ENCODE assay signal across 8 cellular contexts in the genomic region with DNA sequence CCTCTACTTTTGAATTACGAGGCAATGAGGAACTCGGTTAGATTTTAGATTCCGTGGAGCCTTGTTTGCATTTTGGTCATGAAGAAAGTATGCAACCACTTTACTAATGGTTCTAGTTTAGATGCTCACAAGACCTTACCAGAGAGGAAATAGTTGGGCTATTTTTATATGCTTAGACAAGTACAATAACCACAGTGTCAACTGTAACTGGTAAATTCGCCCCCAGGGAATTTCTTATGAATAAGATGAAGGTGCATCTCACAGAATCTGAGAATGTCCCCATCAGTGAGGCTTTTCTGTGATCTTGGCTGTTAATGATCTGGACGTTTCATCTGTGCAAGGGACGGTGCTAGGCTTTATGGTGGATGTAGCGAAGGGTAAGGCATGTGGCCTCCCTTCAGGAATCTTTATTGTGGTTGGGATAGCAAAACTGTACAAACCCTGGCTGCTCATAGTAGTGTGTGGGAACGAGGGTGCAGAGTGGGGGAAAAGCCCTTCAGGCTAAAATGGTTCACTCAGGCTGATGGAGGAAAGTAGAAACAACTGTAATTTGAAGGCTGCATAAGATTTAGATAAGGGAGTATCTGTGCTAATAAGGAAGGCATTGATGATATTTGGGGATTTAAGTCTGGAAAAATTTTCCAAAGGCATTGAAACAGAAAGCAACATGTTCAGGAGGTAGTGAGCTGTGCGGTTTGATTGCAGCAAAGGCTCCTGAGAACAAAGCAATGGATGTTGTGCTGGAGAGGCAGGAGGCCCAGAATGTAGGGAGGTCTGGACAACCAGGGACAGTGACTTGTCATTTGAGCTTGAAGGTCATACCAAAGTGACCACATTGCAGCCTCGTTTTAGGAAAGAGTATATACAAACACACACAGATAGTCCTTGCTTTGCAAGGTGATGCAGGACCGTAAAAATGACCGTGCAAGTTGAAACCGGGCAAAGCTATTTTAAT. TPM values are rescaled to one million over a fixed set of nuclear protein-coding genes. Genes with fewer than 3 reads are reported as not detected.
A peak's percentile ranks its signal among the peaks of the same experiment; 100 is the strongest.
DNase-seq lines count a peak whose midpoint lies in the region; ATAC-seq and TF ChIP-seq lines count a peak whose summit lies in the region.

No MANE protein-coding gene starts in this region.

- H3K36me3 ChIP-seq in Peyer's patch, result no peaks in the 10 kb centered on the region
- no peaks in the 10 kb centered on the region for H3K36me3 ChIP-seq in thymus (ENCODE audit: control insufficient read depth, insufficient read depth)

- CTCF ChIA-PET in AG04450 (lab: Charles Lee), result interaction anchor here (1.1 kb wide), 1 partner anchor 37 kb away, joined by 3 read pairs; no protein-coding TSS in a partner anchor

- H3K27ac ChIP-seq in AG04450 (ENCODE audit: low read depth, low read length) (peak overlapping the region; percentile 73), Peyer's patch (peak overlapping the region in 3 of 4 donors; percentile 13 to 63 (median 48)), thymus (ENCODE audit: low read depth) (peak overlapping the region; percentile 66), substantia nigra (ENCODE audit: low read depth, low read length, poor library complexity, severe bottlenecking) (no peak overlapping the region)

- ATAC-seq in GM18868 (IDR thresholded peaks at IDR 0.05; ENCODE audit: unreplicated experiment) (peak; percentile 80), HG03039 (IDR thresholded peaks at IDR 0.05; ENCODE audit: unreplicated experiment) (peak; percentile 86)

- TF ChIP-seq POLR2A in Peyer's patch (IDR thresholded peaks at IDR 0.05), result no peak

- POLR2A ChIA-PET in AG04450 (lab: Yijun Ruan, JAX), result no interaction called here

- H3K4me1 ChIP-seq in Peyer's patch (peaks cover 0 to 26% (median 5%) of the 10 kb centered on the region in 4 donors), thymus (ENCODE audit: control insufficient read depth, insufficient read depth, low read length) (peaks cover 25% of the 10 kb centered on the region)

- H3K4me3 ChIP-seq in AG04450 (ENCODE audit: low read depth, low read length), result no peak overlapping the region
- H3K4me3 ChIP-seq in Peyer's patch, result no peak overlapping the region
- no peak overlapping the region for H3K4me3 ChIP-seq in fibroblast of pulmonary artery (replicated peaks; ENCODE audit: low read depth, low read length)
- no peak overlapping the region for H3K4me3 ChIP-seq in thymus (ENCODE audit: low read length)

- H3K27me3 ChIP-seq in AG04450 (ENCODE audit: control insufficient read depth, insufficient read depth, low read length) (no peaks in the 10 kb centered on the region), Peyer's patch (no peaks in the 10 kb centered on the region), thymus (ENCODE audit: control insufficient read depth, insufficient read depth) (no peaks in the 10 kb centered on the region)

- no peak for TF ChIP-seq CTCF in AG04450 (IDR thresholded peaks at IDR 0.05; ENCODE audit: low read depth, low read length)
- TF ChIP-seq CTCF in Peyer's patch (IDR thresholded peaks at IDR 0.05), result no peak
- TF ChIP-seq CTCF in fibroblast of pulmonary artery (IDR thresholded peaks at IDR 0.05; ENCODE audit: low read length, missing control alignments), result no peak

- 34% methylated on average over 13 of the region's 13 CpGs for WGBS in thymus

- H3K9me3 ChIP-seq in AG04450 (ENCODE audit: control insufficient read depth, insufficient read depth, low read length) (no peaks in the 10 kb centered on the region), Peyer's patch (no peaks in the 10 kb centered on the region), thymus (ENCODE audit: control insufficient read depth) (no peaks in the 10 kb centered on the region)

- DNase-seq in AG04450 (ENCODE audit: low read depth, low spot score), result peak; percentile 49
- DNase-seq in Peyer's patch, result no peak
- peak; percentile 31 for DNase-seq in fibroblast of pulmonary artery (ENCODE audit: low read depth)
- no peak for DNase-seq in substantia nigra (lab: John Stamatoyannopoulos, UW)
- DNase-seq in NCI-H345 (lab: John Stamatoyannopoulos, UW), result no peak

RNA-seq across cellular contexts. Expression of a gene that starts 28.4 kb away (rescaled TPM):
- polyA plus RNA-seq in AG04450 (2011; rRNA removed), result 57.9 and 71.4 TPM in 2 replicates
- polyA minus RNA-seq in AG04450 (2011; rRNA and poly(A)+ RNA removed), result 27.1 and 28.0 TPM in 2 replicates
- 10 to 100 TPM; 38.8 to 67.8 (median 63.4) TPM for total RNA-seq in Peyer's patch
- 69.1 TPM for polyA plus RNA-seq in thymus

RNA-seq across cellular contexts. Expression of a gene that starts 29.2 kb away (rescaled TPM):
- polyA plus RNA-seq in AG04450 (2011; rRNA removed) (not detected in 2 replicates), thymus (6.7 TPM)
- not detected in 2 replicates for polyA minus RNA-seq in AG04450 (2011; rRNA and poly(A)+ RNA removed)
- total RNA-seq in Peyer's patch, result 1 to 10 TPM in 1 of 4 donors, under 1 TPM in 1, not detected in 2; 0.53 to 4.1 TPM

Comparison
In these comparisons a context has a peak if more than half of its experiments do, and no peak if none do; other contexts are left out.
1. DNase-seq: peak in AG04450 (single experiment) and fibroblast of pulmonary artery (single experiment); none in Peyer's patch (0 of 3), substantia nigra (0 of 49) and NCI-H345 (single experiment).